9 cellular contexts compared by ENCODE assay signal in the genomic region with DNA sequence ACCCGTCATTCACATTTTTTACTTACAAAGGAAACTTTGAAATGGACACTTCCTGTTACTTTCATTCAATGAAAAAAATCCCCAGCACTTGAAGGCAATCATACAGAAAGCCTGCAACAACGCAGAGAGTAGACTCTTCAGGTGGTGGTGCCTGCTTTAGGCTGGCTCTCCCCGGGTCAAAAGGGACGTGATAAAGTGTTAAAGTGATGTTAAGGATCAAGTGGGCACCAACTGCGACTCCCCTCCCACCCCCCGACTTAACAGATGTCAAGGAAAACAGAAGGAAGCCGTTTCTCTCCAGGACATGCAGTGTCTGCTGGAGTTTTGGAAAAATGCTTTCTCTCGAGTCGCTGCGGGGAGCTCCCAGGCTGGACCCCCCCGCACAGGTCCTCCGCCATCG. TPM values are rescaled to one million over a fixed set of nuclear protein-coding genes. Genes with fewer than 3 reads are reported as not detected.
DNase-seq lines count a peak whose midpoint lies in the region; ATAC-seq lines count a peak whose summit lies in the region.
"Had no signal": no experiment of that assay in that cellular context is flagged by ENCODE, and none has a peak within 500 bp of the region (broad histone marks: within the 10 kb centered on the region; RNA-seq: fewer than 3 reads in every experiment).

No MANE protein-coding gene starts in this region.

- H3K27ac Mint-ChIP-seq in activated T-cell treated with anti-CD3 and anti-CD28 coated beads, Interleukin-2, amount 50 U/mL, for 72 hours, result no peak overlapping the region
- peak overlapping the region in 5 of 6 donors; percentile 68 to 92 (median 76) for H3K27ac Mint-ChIP-seq in immature natural killer cell

- H3K36me3 ChIP-seq in thymus (ENCODE audit: control insufficient read depth, insufficient read depth), result no peaks in the 10 kb centered on the region

- no peaks in the 10 kb centered on the region for H3K4me1 ChIP-seq in thymus (ENCODE audit: control insufficient read depth, insufficient read depth, low read length)

- peak overlapping the region; percentile 84 to 87 for H3K4me3 Mint-ChIP-seq in activated T-cell treated with anti-CD3 and anti-CD28 coated beads, Interleukin-2, amount 50 U/mL, for 72 hours
- H3K4me3 Mint-ChIP-seq in immature natural killer cell, result peak overlapping the region; percentile 87 to 91 (median 89)

- under 1% methylated on average over 13 of the region's 13 CpGs for WGBS in thymus

- peak; percentile 21 to 27 for ATAC-seq in activated T-cell treated with anti-CD3 and anti-CD28 coated beads, Interleukin-2, amount 50 U/mL, for 72 hours (replicated peaks in 1 of 2)
- ATAC-seq in HG03469 (IDR thresholded peaks at IDR 0.05; ENCODE audit: unreplicated experiment) (no peak), HG02588 (IDR thresholded peaks at IDR 0.05; ENCODE audit: unreplicated experiment) (no peak), GM19463 (IDR thresholded peaks at IDR 0.05; ENCODE audit: unreplicated experiment) (no peak)

- peaks cover 24% of the 10 kb centered on the region for H3K27me3 ChIP-seq in thymus (ENCODE audit: control insufficient read depth, insufficient read depth)

- H3K4me3 ChIP-seq in thymus (ENCODE audit: low read length), result peak overlapping the region; percentile 62

- peaks cover 21% of the 10 kb centered on the region for H3K27me3 Mint-ChIP-seq in activated T-cell treated with anti-CD3 and anti-CD28 coated beads, Interleukin-2, amount 50 U/mL, for 72 hours (ENCODE audit: low read depth)
- H3K27me3 Mint-ChIP-seq in immature natural killer cell (ENCODE audit: low read depth in 3 of 3), result peaks cover 5 to 11% (median 9%) of the 10 kb centered on the region in 3 donors

- H3K4me1 Mint-ChIP-seq in activated T-cell treated with anti-CD3 and anti-CD28 coated beads, Interleukin-2, amount 50 U/mL, for 72 hours (ENCODE audit: low read depth), result peaks cover 4% of the 10 kb centered on the region
- H3K4me1 Mint-ChIP-seq in immature natural killer cell, result peaks cover 5 to 7% of the 10 kb centered on the region in 2 donors

- H3K36me3 Mint-ChIP-seq in activated T-cell treated with anti-CD3 and anti-CD28 coated beads, Interleukin-2, amount 50 U/mL, for 72 hours (ENCODE audit: insufficient read depth in 2 of 2), result peaks cover 0 to 3% of the 10 kb centered on the region in 2 donors
- H3K36me3 Mint-ChIP-seq in immature natural killer cell, result no peaks in the 10 kb centered on the region

- H3K9me3 Mint-ChIP-seq in activated T-cell treated with anti-CD3 and anti-CD28 coated beads, Interleukin-2, amount 50 U/mL, for 72 hours, result no peaks in the 10 kb centered on the region
- no peaks in the 10 kb centered on the region for H3K9me3 Mint-ChIP-seq in immature natural killer cell

- DNase-seq in AML-193 (lab: John Stamatoyannopoulos, UW) (peak; percentile 41 to 60), H4 (ENCODE audit: low spot score) (peak; percentile 34), immature natural killer cell (peak; percentile 8 to 13 (median 11))
- DNase-seq in activated T-cell treated with anti-CD3 and anti-CD28 coated beads, Interleukin-2, amount 50 U/mL, for 72 hours, result peak; percentile 7 to 20

- H3K27ac ChIP-seq in thymus (ENCODE audit: low read depth), result no peak overlapping the region

- peaks cover 4% of the 10 kb centered on the region for H3K9me3 ChIP-seq in thymus (ENCODE audit: control insufficient read depth)

RNA-seq across cellular contexts. Expression of gene PNPLA3, which starts 0.4 kb away (rescaled TPM):
- total RNA-seq in H4 (2014; rRNA removed; shearing (Covaris generic)), result 5.2 and 7.8 TPM in 2 replicates
- under 1 TPM; 0.25 to 0.60 TPM for total RNA-seq in activated T-cell treated with anti-CD3 and anti-CD28 coated beads, Interleukin-2, amount 50 U/mL, for 72 hours
- not detected for polyA plus RNA-seq in immature natural killer cell
- polyA plus RNA-seq in thymus, result 0.05 TPM

RNA-seq across cellular contexts. Expression of gene PNPLA5, which starts 31.4 kb away (rescaled TPM):
- total RNA-seq in H4 (2014; rRNA removed; shearing (Covaris generic)), result not detected in 2 replicates
- total RNA-seq in activated T-cell treated with anti-CD3 and anti-CD28 coated beads, Interleukin-2, amount 50 U/mL, for 72 hours, result not detected
- polyA plus RNA-seq in immature natural killer cell, result not detected
- polyA plus RNA-seq in thymus, result 0.07 TPM
- polyA plus RNA-seq: esophagus had no signal

RNA-seq across cellular contexts. Expression of gene SAMM50, which starts 32.1 kb away (rescaled TPM):
- total RNA-seq in H4 (2014; rRNA removed; shearing (Covaris generic)), result 47.3 and 82.4 TPM in 2 replicates
- total RNA-seq in activated T-cell treated with anti-CD3 and anti-CD28 coated beads, Interleukin-2, amount 50 U/mL, for 72 hours, result 10 to 100 TPM; 37.6 to 43.0 TPM
- polyA plus RNA-seq in immature natural killer cell (10 to 100 TPM; 80.6 to 88.8 (median 82.8) TPM), thymus (25.8 TPM)

Comparison
In these comparisons a context has a peak if more than half of its experiments do, and no peak if none do; other contexts are left out.
1. ATAC-seq: peak in activated T-cell treated with anti-CD3 and anti-CD28 coated beads, Interleukin-2, amount 50 U/mL, for 72 hours (2 of 2); none in HG03469 (single experiment), HG02588 (single experiment) and GM19463 (single experiment).
2. Peak in every context shown above with its lines, with median percentiles within 50 percentile points of each other: DNase-seq.